ENCODE assay signal across 1 cellular context in genomic region chr6:157464653-157465535, GRCh38.
TF ChIP-seq lines count a peak whose summit lies in the region.

No MANE protein-coding gene starts in this region.

TF ChIP-seq in GM23338, 12 proteins besides CTCF, POLR2A, EP300 and RAD21 (continued from another document):
- TF ChIP-seq ZNF462 (CRISPR knock-in tag; IDR thresholded peaks at IDR 0.05) (no peak), EZH2 (IDR thresholded peaks at IDR 0.05; ENCODE audit: low read depth, unreplicated experiment) (no peak), EZH2phosphoT487 (IDR thresholded peaks at IDR 0.05; ENCODE audit: unreplicated experiment) (no peak), ZNF331 (CRISPR knock-in tag; IDR thresholded peaks at IDR 0.05; ENCODE audit: low read depth) (no peak)
